In genomic region chr2:99376254-99376864, GRCh38 we compare ENCODE assay signal across 2 cellular contexts.
TF ChIP-seq lines count a peak whose summit lies in the region.

No MANE protein-coding gene starts in this region.

TF ChIP-seq in HepG2, 621 proteins besides CTCF, POLR2A, EP300 and RAD21:
- TF ChIP-seq LCORL (IDR thresholded peaks at IDR 0.05): no peak
- no peak for TF ChIP-seq LCORL (CRISPR knock-in tag; IDR thresholded peaks at IDR 0.05)
- no peak for TF ChIP-seq ARID3A (IDR thresholded peaks at IDR 0.05; ENCODE audit: low read depth, low read length)
- no peak for TF ChIP-seq BHLHE40 (IDR thresholded peaks at IDR 0.05; ENCODE audit: low read length)
- no peak for TF ChIP-seq PPARG (CRISPR knock-in tag; conservative IDR thresholded peaks at IDR 0.05)
- peak; percentile 10; the same call in 1 of the 2 replicates for TF ChIP-seq FOXP1 (IDR thresholded peaks at IDR 0.05)
- no peak for TF ChIP-seq FOXP1 (CRISPR knock-in tag; IDR thresholded peaks at IDR 0.05)

TF ChIP-seq in GM12878, 131 proteins besides CTCF, POLR2A, EP300 and RAD21:
- TF ChIP-seq YY1 (IDR thresholded peaks at IDR 0.05; ENCODE audit: low read depth, low read length) (no peak), JUNB (IDR thresholded peaks at IDR 0.05) (peak; percentile 16; the same call in 1 of the 2 replicates)
